In the genomic region with DNA sequence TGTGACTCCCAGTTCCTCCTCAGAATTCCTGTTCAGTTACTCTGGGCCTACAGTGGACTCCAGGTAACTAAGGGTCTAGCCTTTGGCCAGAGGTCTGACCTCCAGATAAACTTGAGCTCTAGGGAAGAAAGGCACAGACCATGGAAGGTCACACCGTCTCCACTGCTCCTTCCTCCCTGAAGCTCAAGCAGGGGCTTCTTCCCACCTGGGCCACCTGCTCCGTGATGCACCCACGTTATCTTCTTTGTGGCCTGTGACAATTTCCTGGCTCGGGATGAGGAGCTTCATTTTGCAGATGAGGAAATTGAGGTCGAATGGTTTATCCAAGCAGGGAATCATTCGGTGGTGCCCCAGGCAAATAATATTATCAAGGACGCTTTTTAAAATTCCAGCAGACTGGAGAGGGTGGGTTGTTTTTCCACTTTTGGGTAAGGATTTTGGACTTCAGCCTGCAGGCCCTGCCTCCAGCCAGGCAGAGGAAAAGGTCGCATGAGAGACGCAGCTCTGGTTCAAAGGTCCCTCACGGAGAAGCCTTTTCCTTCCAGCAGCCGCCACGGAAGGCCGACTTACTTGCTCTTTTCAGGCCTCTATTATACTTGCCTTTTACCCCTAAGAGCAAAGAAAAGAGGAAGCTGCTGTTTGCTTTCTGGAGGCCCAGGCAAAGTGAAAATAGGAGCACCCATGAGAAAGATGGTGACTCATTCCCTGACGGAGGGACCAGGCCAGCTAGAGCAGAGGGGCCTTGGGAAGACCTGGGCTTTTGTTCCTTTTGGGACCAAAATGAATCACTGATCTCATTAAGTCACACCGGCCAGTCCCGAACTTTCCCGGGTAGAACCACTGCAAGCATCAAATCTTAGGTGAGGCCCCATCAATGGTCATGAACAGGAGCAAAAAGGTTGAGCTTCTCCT, we compare ENCODE assay signal across 9 cellular contexts. TPM values are rescaled to one million over a fixed set of nuclear protein-coding genes. Genes with fewer than 3 reads are reported as not detected.
DNase-seq lines count a peak whose midpoint lies in the region; ATAC-seq and TF ChIP-seq lines count a peak whose summit lies in the region.
"Had no signal": no experiment of that assay in that cellular context is flagged by ENCODE, and none has a peak within 500 bp of the region (broad histone marks: within the 10 kb centered on the region; RNA-seq: fewer than 3 reads in every experiment).

No MANE protein-coding gene starts in this region.

- no peaks in the 10 kb centered on the region; the same call in 1 of the 2 replicates for H3K27me3 Mint-ChIP-seq in HFFc6 (ENCODE audit: insufficient read depth)

- WGBS in suprapubic skin = 82% methylated on average over 17 of the region's 17 CpGs

- H3K9me3 ChIP-seq in suprapubic skin = no peaks in the 10 kb centered on the region

- TF ChIP-seq POLR2A in suprapubic skin (IDR thresholded peaks at IDR 0.05) = no peak

- H3K4me3 Mint-ChIP-seq in HFFc6 = peak overlapping the region; percentile 72

- peaks cover 78% of the 10 kb centered on the region for H3K4me1 Mint-ChIP-seq in HFFc6 (ENCODE audit: low read depth)

- H3K27ac Mint-ChIP-seq in HFFc6 = peak overlapping the region; percentile 89

- peak; percentile 26 for DNase-seq in HFFc6
- peak; percentile 92 for DNase-seq in SKM-1 treated with dmso at 0.1 percent for 144 hours (lab: John Stamatoyannopoulos, UW; ENCODE audit: unreplicated experiment)
- peak; percentile 37 for DNase-seq in left cardiac atrium
- DNase-seq in suprapubic skin (ENCODE audit: low spot score in 2 of 2) = peak; percentile 56 to 62
- DNase-seq in DMS 273 (lab: John Stamatoyannopoulos, UW; ENCODE audit: unreplicated experiment) = no peak
- no peak for DNase-seq in HUDEP-2 (lab: John Stamatoyannopoulos, UW; ENCODE audit: unreplicated experiment in 76 of 76)
- no peak for DNase-seq in GOT3 (lab: John Stamatoyannopoulos, UW)
- DNase-seq: T-helper 1 cell had no signal

- intact Hi-C loops in left cardiac atrium (cut with DNase I) = loop anchor here in 1 of 2 donors (5.0 kb wide), 1 partner anchor 128 kb away; no protein-coding TSS in a partner anchor

- no peak for TF ChIP-seq EP300 in suprapubic skin (IDR thresholded peaks at IDR 0.05)

- no peaks in the 10 kb centered on the region for H3K36me3 ChIP-seq in suprapubic skin

- H3K27me3 ChIP-seq in suprapubic skin = no peaks in the 10 kb centered on the region

- H3K9me3 Mint-ChIP-seq in HFFc6 = no peaks in the 10 kb centered on the region

- peak overlapping the region; percentile 51 for H3K27ac ChIP-seq in suprapubic skin

- H3K4me1 ChIP-seq in suprapubic skin = peaks cover 39% of the 10 kb centered on the region

- no peak overlapping the region for H3K4me3 ChIP-seq in suprapubic skin

- no peak for ATAC-seq in left cardiac atrium
- no peak for ATAC-seq in HG03175 (IDR thresholded peaks at IDR 0.05; ENCODE audit: unreplicated experiment)

- TF ChIP-seq CTCF in HFFc6 (IDR thresholded peaks at IDR 0.05) (no peak), suprapubic skin (IDR thresholded peaks at IDR 0.05) (no peak)

- H3K36me3 Mint-ChIP-seq in HFFc6 (ENCODE audit: low read depth) = no peaks in the 10 kb centered on the region

RNA-seq across cellular contexts. Expression of a gene that starts 22.8 kb away (rescaled TPM):
- 100 to 1,000 TPM; 213 to 319 (median 307) TPM for total RNA-seq in HFFc6 (2021; fragmentation: NEBNext Ultra II Directional; extraction: Animal tissue kit (Norgen Biotek cat#: 25700))
- total RNA-seq in left cardiac atrium = 100 to 1,000 TPM; 126 to 228 TPM
- total RNA-seq in suprapubic skin = 1,000 to 10,000 TPM; 1,246 to 2,948 (median 1,762) TPM

RNA-seq across cellular contexts. Expression of a gene that starts 40.2 kb away (rescaled TPM):
- total RNA-seq in HFFc6 (2021; fragmentation: NEBNext Ultra II Directional; extraction: Animal tissue kit (Norgen Biotek cat#: 25700)) = 100 to 1,000 TPM; 240 to 276 (median 258) TPM
- 10 to 100 TPM; 77.3 to 90.8 TPM for total RNA-seq in left cardiac atrium
- 100 to 1,000 TPM in 1 of 4 donors, 10 to 100 TPM in 3; 81.2 to 106 (median 91.8) TPM for total RNA-seq in suprapubic skin

Comparison
In these comparisons a context has a peak if more than half of its experiments do, and no peak if none do; other contexts are left out.
1. DNase-seq: peak in HFFc6 (single experiment), SKM-1 treated with dmso at 0.1 percent for 144 hours (single experiment), left cardiac atrium (single experiment) and suprapubic skin (2 of 2); none in DMS 273 (single experiment), HUDEP-2 (0 of 76) and GOT3 (single experiment).